8 cellular contexts compared by ENCODE assay signal in genomic region chr11:11620966-11621880, GRCh38. TPM values are rescaled to one million over a fixed set of nuclear protein-coding genes. Genes with fewer than 3 reads are reported as not detected.
DNase-seq lines count a peak whose midpoint lies in the region; ATAC-seq, FAIRE-seq and TF ChIP-seq lines count a peak whose summit lies in the region.

No MANE protein-coding gene starts in this region.

- no peaks in the 10 kb centered on the region for H3K9me3 Mint-ChIP-seq in CD4-positive, alpha-beta T cell
- H3K9me3 Mint-ChIP-seq in activated CD4-positive, alpha-beta memory T cell treated with anti-CD3 and anti-CD28 coated beads for 36 hours, result no peaks in the 10 kb centered on the region

- no peak for TF ChIP-seq CTCF in CD4-positive, alpha-beta T cell (IDR thresholded peaks at IDR 0.05)
- no peak for TF ChIP-seq CTCF in fibroblast of the aortic adventitia (IDR thresholded peaks at IDR 0.05; ENCODE audit: insufficient read depth, low read length)
- TF ChIP-seq CTCF in neutrophil (IDR thresholded peaks at IDR 0.05), result no peak

- H3K9me3 ChIP-seq in CD4-positive, alpha-beta T cell (ENCODE audit: control insufficient read depth, low read length), result no peaks in the 10 kb centered on the region
- no peaks in the 10 kb centered on the region for H3K9me3 ChIP-seq in neutrophil

- peaks cover 10% of the 10 kb centered on the region in 2 experiments for H3K4me1 ChIP-seq in neutrophil (ENCODE audit: control insufficient read depth in 1 of 2, insufficient read depth in 1 of 2, low read depth in 1 of 2, low read length in 1 of 2)

- no peaks in the 10 kb centered on the region for H3K36me3 Mint-ChIP-seq in CD4-positive, alpha-beta T cell (ENCODE audit: low read depth)
- no peaks in the 10 kb centered on the region for H3K36me3 Mint-ChIP-seq in activated CD4-positive, alpha-beta memory T cell treated with anti-CD3 and anti-CD28 coated beads for 36 hours

- no peak overlapping the region for H3K27ac Mint-ChIP-seq in CD4-positive, alpha-beta T cell
- no peak overlapping the region for H3K27ac Mint-ChIP-seq in activated CD4-positive, alpha-beta memory T cell treated with anti-CD3 and anti-CD28 coated beads for 36 hours

- intact Hi-C loops in CD4-positive, alpha-beta T cell (cut with DNase I, micrococcal nuclease), result no loop called here
- intact Hi-C loops in activated CD4-positive, alpha-beta memory T cell treated with anti-CD3 and anti-CD28 coated beads for 36 hours (cut with micrococcal nuclease), result loop anchor here (5.0 to 10.0 kb wide), 3 partner anchors 166 to 446 kb away; partner anchors contain the start of gene USP47

- H3K27ac ChIP-seq in CD4-positive, alpha-beta T cell (ENCODE audit: low read depth, low read length), result no peak overlapping the region
- H3K27ac ChIP-seq in neutrophil, result no peak overlapping the region

- H3K4me1 Mint-ChIP-seq in CD4-positive, alpha-beta T cell (ENCODE audit: low read depth), result peaks cover 5% of the 10 kb centered on the region
- H3K4me1 Mint-ChIP-seq in activated CD4-positive, alpha-beta memory T cell treated with anti-CD3 and anti-CD28 coated beads for 36 hours (ENCODE audit: low read depth), result peaks cover 3% of the 10 kb centered on the region

- CTCF ChIA-PET in CD4-positive, alpha-beta T cell (lab: Charles Lee), result no interaction called here
- CTCF ChIA-PET in activated CD4-positive, alpha-beta memory T cell treated with anti-CD3 and anti-CD28 coated beads for 36 hours (lab: Charles Lee), result interaction anchor here (0.7 to 1.2 kb wide), 3 partner anchors 7 to 209 kb away, joined by 3 read pairs; no protein-coding TSS in a partner anchor

- peak overlapping the region; percentile 62 for H3K4me3 ChIP-seq in fibroblast of the aortic adventitia (ENCODE audit: low read depth, low read length)
- H3K4me3 ChIP-seq in neutrophil (ENCODE audit: low read depth in 1 of 2, low read length in 1 of 2), result peak overlapping the region; percentile 1 to 3

- no peak for ATAC-seq in CD4-positive, alpha-beta T cell (ENCODE audit: poor library complexity)
- peak; percentile 34 for ATAC-seq in GM18907 (IDR thresholded peaks at IDR 0.05; ENCODE audit: unreplicated experiment)

- POLR2A ChIA-PET in CD4-positive, alpha-beta T cell (lab: Charles Lee), result no interaction called here
- POLR2A ChIA-PET in activated CD4-positive, alpha-beta memory T cell treated with anti-CD3 and anti-CD28 coated beads for 36 hours (lab: Charles Lee), result no interaction called here

- no peak for DNase-seq in CD4-positive, alpha-beta T cell
- DNase-seq in HTR-8/SVneo (ENCODE audit: insufficient read length, low spot score), result peak; percentile 15
- peak; percentile 44 for DNase-seq in activated CD4-positive, alpha-beta memory T cell treated with anti-CD3 and anti-CD28 coated beads for 36 hours
- DNase-seq in fibroblast of the aortic adventitia (ENCODE audit: low read depth), result peak; percentile 11
- no peak for DNase-seq in NOMO-1 treated with DMSO at 0.1 percent for 48 hours (lab: John Stamatoyannopoulos, UW; ENCODE audit: unreplicated experiment)
- no peak for DNase-seq in HuH-7 (ENCODE audit: low spot score)

- peak; percentile 83 for FAIRE-seq in HTR-8/SVneo (lab: Jason Lieb, UNC)

- H3K36me3 ChIP-seq in neutrophil, result no peaks in the 10 kb centered on the region

- peak overlapping the region; percentile 48 for H3K4me3 Mint-ChIP-seq in CD4-positive, alpha-beta T cell
- peak overlapping the region; percentile 67 for H3K4me3 Mint-ChIP-seq in activated CD4-positive, alpha-beta memory T cell treated with anti-CD3 and anti-CD28 coated beads for 36 hours

- peaks cover 69% of the 10 kb centered on the region for H3K27me3 Mint-ChIP-seq in CD4-positive, alpha-beta T cell
- peaks cover 54% of the 10 kb centered on the region for H3K27me3 Mint-ChIP-seq in activated CD4-positive, alpha-beta memory T cell treated with anti-CD3 and anti-CD28 coated beads for 36 hours

- H3K27me3 ChIP-seq in CD4-positive, alpha-beta T cell (ENCODE audit: control insufficient read depth, insufficient read depth, low read length), result peaks cover 35% of the 10 kb centered on the region
- peaks cover 100% of the 10 kb centered on the region for H3K27me3 ChIP-seq in neutrophil

RNA-seq across cellular contexts. Expression of gene GALNT18, which starts 0.6 kb away (rescaled TPM):
- under 1 TPM in 1 of 2 experiments, not detected in 1; 0.08 TPM for total RNA-seq in CD4-positive, alpha-beta T cell
- 1 to 10 TPM; 2.4 to 2.7 TPM for total RNA-seq in activated CD4-positive, alpha-beta memory T cell treated with anti-CD3 and anti-CD28 coated beads for 36 hours
- 1.1 and 2.4 TPM in 2 replicates for total RNA-seq in fibroblast of the aortic adventitia (ENCODE audit: low replicate concordance)

Comparison
In these comparisons a context has a peak if more than half of its experiments do, and no peak if none do; other contexts are left out.
1. DNase-seq: peak in HTR-8/SVneo (single experiment), activated CD4-positive, alpha-beta memory T cell treated with anti-CD3 and anti-CD28 coated beads for 36 hours (single experiment) and fibroblast of the aortic adventitia (single experiment); none in CD4-positive, alpha-beta T cell (0 of 10), NOMO-1 treated with DMSO at 0.1 percent for 48 hours (single experiment) and HuH-7 (single experiment).